In genomic region chr9:91417602-91418218, GRCh38 we compare ENCODE assay signal across 1 cellular context.
A peak's percentile ranks its signal among the peaks of the same experiment; 100 is the strongest.
TF ChIP-seq lines count a peak whose summit lies in the region.

No MANE protein-coding gene starts in this region.

TF ChIP-seq in HepG2, 621 proteins besides CTCF, POLR2A, EP300 and RAD21:
- TF ChIP-seq ZBTB20 (CRISPR knock-in tag; IDR thresholded peaks at IDR 0.05; ENCODE audit: borderline replicate concordance, low read depth) (no peak), RBM22 (optimal IDR thresholded peaks at IDR 0.05; ENCODE audit: low read length) (peak; percentile 21)
